ENCODE assay signal across 8 cellular contexts in genomic region chr9:104177003-104177611, GRCh38.
DNase-seq lines count a peak whose midpoint lies in the region; ATAC-seq and TF ChIP-seq lines count a peak whose summit lies in the region.

No MANE protein-coding gene starts in this region.

- H3K27me3 Mint-ChIP-seq in T-cell: peaks cover 2 to 6% of the 10 kb centered on the region in 2 donors

- TF ChIP-seq CTCF in GM12864 (IDR thresholded peaks at IDR 0.05; ENCODE audit: low read depth, low read length, missing control alignments) (peak; percentile 41), RWPE1 (conservative IDR thresholded peaks at IDR 0.05; ENCODE audit: low read depth) (peak; percentile 72)

- H3K36me3 Mint-ChIP-seq in T-cell: no peaks in the 10 kb centered on the region

- H3K4me3 Mint-ChIP-seq in T-cell: no peak overlapping the region

- CTCF ChIA-PET in RWPE1 (lab: Yijun Ruan, JAX): interaction anchor here (0.6 to 3.8 kb wide), 10 partner anchors 118 to 776 kb away, joined by 3 to 48 read pairs (median 3); no protein-coding TSS in a partner anchor
- CTCF ChIA-PET in T-cell (lab: Charles Lee): no interaction called here

- DNase-seq in GM12864 (ENCODE audit: low read depth): no peak
- peak; percentile 41 for DNase-seq in RWPE1 (ENCODE audit: low spot score)
- peak; percentile 3 for DNase-seq in left kidney (ENCODE audit: low read depth, low spot score)
- no peak for DNase-seq in T-cell
- no peak for DNase-seq in UCSD-AML1 (lab: John Stamatoyannopoulos, UW; ENCODE audit: unreplicated experiment)
- DNase-seq in activated CD4-positive, alpha-beta T cell treated with anti-CD3 and anti-CD28 coated beads for 4 hours: no peak
- no peak for DNase-seq in activated CD4-positive, alpha-beta T cell treated with anti-CD3 and anti-CD28 coated beads, Interleukin-2, amount 50 U/mL, for 4 hours

- H3K4me1 Mint-ChIP-seq in T-cell: no peaks in the 10 kb centered on the region

- no peak overlapping the region for H3K27ac ChIP-seq in RWPE1

- no peak overlapping the region for H3K4me3 ChIP-seq in GM12864 (ENCODE audit: low read depth, low read length)

- H3K27ac Mint-ChIP-seq in T-cell: no peak overlapping the region

- POLR2A ChIA-PET in RWPE1 (lab: Yijun Ruan, JAX; ENCODE audit: low non-redundant PET): no interaction called here
- POLR2A ChIA-PET in T-cell (lab: Charles Lee): no interaction called here

- peak; percentile 41 for ATAC-seq in HG02973 (IDR thresholded peaks at IDR 0.05; ENCODE audit: unreplicated experiment)
- ATAC-seq in T-cell (replicated peaks in 1 of 4): no peak

- H3K9me3 Mint-ChIP-seq in T-cell: no peaks in the 10 kb centered on the region

Comparison
In these comparisons a context has a peak if more than half of its experiments do, and no peak if none do; other contexts are left out.
1. DNase-seq: peak in RWPE1 (single experiment) and left kidney (single experiment); none in GM12864 (single experiment), T-cell (0 of 34), UCSD-AML1 (single experiment), activated CD4-positive, alpha-beta T cell treated with anti-CD3 and anti-CD28 coated beads for 4 hours (0 of 2) and activated CD4-positive, alpha-beta T cell treated with anti-CD3 and anti-CD28 coated beads, Interleukin-2, amount 50 U/mL, for 4 hours (0 of 2).